ENCODE assay signal across 10 cellular contexts in the genomic region with DNA sequence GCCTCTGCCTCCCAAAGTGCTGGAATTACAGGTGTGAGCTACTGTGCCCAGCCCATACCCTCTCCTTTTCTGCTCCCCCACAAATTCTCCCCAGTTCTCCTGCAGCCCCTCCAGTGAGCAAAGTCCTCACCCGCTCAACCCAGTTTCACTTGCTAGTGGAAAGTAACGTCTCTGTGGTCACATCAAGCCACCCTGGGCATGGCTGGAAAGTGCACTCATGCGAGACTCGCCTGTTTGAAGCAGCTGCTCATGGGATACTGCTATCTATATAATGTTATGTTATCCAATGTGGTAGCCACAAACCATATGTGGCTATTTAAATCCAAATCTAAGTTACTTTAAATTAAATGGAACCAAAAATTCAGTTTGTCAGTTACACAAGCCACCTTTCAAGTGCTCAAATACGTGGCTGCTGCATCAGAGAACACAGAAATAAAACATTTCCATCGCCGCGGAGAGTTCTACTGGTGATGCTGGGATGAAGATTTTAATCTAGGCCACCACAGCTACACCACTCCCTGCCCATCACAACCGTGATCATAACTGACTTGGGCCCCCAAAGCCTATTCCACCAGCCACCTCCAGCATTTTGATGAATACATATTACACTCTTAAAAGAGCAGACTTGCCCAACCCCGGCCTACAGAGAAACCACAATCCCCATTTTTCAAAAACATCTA.
DNase-seq lines count a peak whose midpoint lies in the region; ATAC-seq and TF ChIP-seq lines count a peak whose summit lies in the region.
"Had no signal": no experiment of that assay in that cellular context is flagged by ENCODE, and none has a peak within 500 bp of the region (broad histone marks: within the 10 kb centered on the region; RNA-seq: fewer than 3 reads in every experiment).

No MANE protein-coding gene starts in this region.

- H3K27ac ChIP-seq in OCI-LY1 (ENCODE audit: low read depth, low read length, poor library complexity, severe bottlenecking) (peak overlapping the region; percentile 99), colonic mucosa (peak overlapping the region; percentile 77)

- H3K4me2 ChIP-seq in OCI-LY1 (ENCODE audit: low read length) = peak overlapping the region; percentile 51
- peak overlapping the region; percentile 82 for H3K4me2 ChIP-seq in skeletal muscle satellite cell (ENCODE audit: low read length)

- H3K4me3 ChIP-seq in OCI-LY1 (ENCODE audit: low read depth, low read length, poor library complexity, severe bottlenecking) (peak overlapping the region; percentile 24), colonic mucosa (no peak overlapping the region), skeletal muscle satellite cell (ENCODE audit: low read length) (no peak overlapping the region)

- no peaks in the 10 kb centered on the region for H3K9me3 ChIP-seq in OCI-LY1 (ENCODE audit: low read length)
- H3K9me3 ChIP-seq in colonic mucosa = no peaks in the 10 kb centered on the region
- no peaks in the 10 kb centered on the region for H3K9me3 ChIP-seq in skeletal muscle satellite cell (replicated peaks; ENCODE audit: low read length)

- no peaks in the 10 kb centered on the region for H3K9me2 ChIP-seq in OCI-LY1 (ENCODE audit: low read depth, low read length)

- ATAC-seq in HG02840 (IDR thresholded peaks at IDR 0.05; ENCODE audit: low FRiP score, unreplicated experiment) = no peak
- ATAC-seq in activated CD4-positive, CD25-positive, alpha-beta regulatory T cell treated with anti-CD3 and anti-CD28 coated beads, Interleukin-2, amount 50 U/mL, for 24 hours = no peak

- intact Hi-C loops in colonic mucosa (cut with DNase I) = no loop called here

- peaks cover 13% of the 10 kb centered on the region; the same call in 1 of the 2 replicates for H3F3A ChIP-seq in OCI-LY1 (ENCODE audit: insufficient read depth, low read length)

- H2AFZ ChIP-seq in OCI-LY1 (ENCODE audit: low read length) = no peak overlapping the region

- H3K27me3 ChIP-seq in OCI-LY1 (ENCODE audit: insufficient read depth, low read length) = no peaks in the 10 kb centered on the region
- H3K27me3 ChIP-seq in colonic mucosa = no peaks in the 10 kb centered on the region
- peaks cover 15% of the 10 kb centered on the region for H3K27me3 ChIP-seq in skeletal muscle satellite cell (ENCODE audit: control insufficient read depth, insufficient read depth, low read length)

- TF ChIP-seq CTCF in OCI-LY1 (IDR thresholded peaks at IDR 0.05; ENCODE audit: low read length) (no peak), colonic mucosa (IDR thresholded peaks at IDR 0.05) (no peak)

- H3K4me1 ChIP-seq in OCI-LY1 (ENCODE audit: insufficient read depth, low read length, severe bottlenecking) (peaks cover 90% of the 10 kb centered on the region), colonic mucosa (no peaks in the 10 kb centered on the region), skeletal muscle satellite cell (ENCODE audit: control insufficient read depth, insufficient read depth, low read length) (peaks cover 48% of the 10 kb centered on the region)

- H4K20me1 ChIP-seq in OCI-LY1 (ENCODE audit: insufficient read depth, low read length) = no peaks in the 10 kb centered on the region

- H3K36me3 ChIP-seq in OCI-LY1 (ENCODE audit: insufficient read depth, low read length) (no peaks in the 10 kb centered on the region), colonic mucosa (no peaks in the 10 kb centered on the region), skeletal muscle satellite cell (ENCODE audit: insufficient read depth, low read length) (no peaks in the 10 kb centered on the region)

- H3K9ac ChIP-seq in OCI-LY1 (ENCODE audit: low read length) (peak overlapping the region; percentile 78), colonic mucosa (ENCODE audit: low read depth in 2 of 2, low read length in 2 of 2) (peak overlapping the region in 1 of 2 donors; percentile 76), skeletal muscle satellite cell (ENCODE audit: low read depth, low read length) (peak overlapping the region; percentile 77)

- peak; percentile 49 for DNase-seq in GF-D8 (lab: John Stamatoyannopoulos, UW)
- DNase-seq in colonic mucosa = no peak
- no peak for DNase-seq in NCI-H2107 treated with DMSO at 0.1 percent for 48 hours (lab: John Stamatoyannopoulos, UW; ENCODE audit: unreplicated experiment)
- DNase-seq in amygdala (lab: John Stamatoyannopoulos, UW) = no peak
- DNase-seq: NCI-H2029 treated with DMSO at 0.1 percent for 48 hours, T-cell had no signal

- no peaks in the 10 kb centered on the region for H3K79me2 ChIP-seq in OCI-LY1 (ENCODE audit: insufficient read depth, low read length)
